18 cellular contexts compared by ENCODE assay signal in the genomic region with DNA sequence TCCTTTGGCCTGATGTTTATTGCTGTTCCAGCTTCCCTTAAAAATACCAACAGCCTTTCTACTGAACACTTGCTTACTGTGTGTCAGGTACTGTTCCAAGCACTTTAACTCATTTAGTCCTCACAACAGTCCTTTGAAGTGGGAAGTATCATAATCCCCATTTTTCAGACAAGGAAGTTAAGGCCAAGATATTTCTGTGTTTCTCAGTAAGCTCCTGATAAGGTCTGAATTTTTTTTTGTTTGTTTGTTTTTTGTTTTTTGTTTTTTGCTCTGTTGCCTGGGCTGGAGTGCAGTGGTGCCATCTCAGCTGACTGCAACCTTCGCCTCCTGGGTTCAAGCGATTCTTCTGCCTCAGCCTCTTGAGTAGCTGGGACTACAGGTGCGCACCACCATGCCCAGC. TPM values are rescaled to one million over a fixed set of nuclear protein-coding genes. Genes with fewer than 3 reads are reported as not detected.
DNase-seq lines count a peak whose midpoint lies in the region; ATAC-seq and TF ChIP-seq lines count a peak whose summit lies in the region.
"Had no signal": no experiment of that assay in that cellular context is flagged by ENCODE, and none has a peak within 500 bp of the region (broad histone marks: within the 10 kb centered on the region; RNA-seq: fewer than 3 reads in every experiment).

No MANE protein-coding gene starts in this region.

- H3K27me3 Mint-ChIP-seq in T-helper 2 cell treated with Interferon-gamma antibody and Interleukin-4, amounts not matched to agents 5 μg/mL and 100 μg/mL, for 36 hours (ENCODE audit: low read depth) = no peaks in the 10 kb centered on the region
- H3K27me3 Mint-ChIP-seq in activated naive CD8-positive, alpha-beta T cell treated with anti-CD3 and anti-CD28 coated beads, Interleukin-2, amount 10 ng/mL, durations not matched to agents 7 days and 5 days = no peaks in the 10 kb centered on the region
- H3K27me3 Mint-ChIP-seq in activated naive CD8-positive, alpha-beta T cell treated with anti-CD3 and anti-CD28 coated beads for 36 hours = no peaks in the 10 kb centered on the region
- no peaks in the 10 kb centered on the region for H3K27me3 Mint-ChIP-seq in activated T-helper 17 cell treated with anti-CD3 and anti-CD28 coated beads, Interleukin-2, amount 50 U/mL, for 72 hours
- H3K27me3 Mint-ChIP-seq in nephron progenitor cell (ENCODE audit: low read depth, poor library complexity) = no peaks in the 10 kb centered on the region

- H3K36me3 ChIP-seq in upper lobe of right lung (peaks cover 83% of the 10 kb centered on the region), spleen (peaks cover 10 to 95% (median 72%) of the 10 kb centered on the region in 6 donors)

- intact Hi-C loops in upper lobe of right lung (cut with DNase I) (no loop called here), spleen (cut with DNase I; ENCODE audit: low total_unique reads) (loop anchor here (10.0 kb wide), 1 partner anchor 46 kb away; no protein-coding TSS in a partner anchor)

- TF ChIP-seq POLR2A in spleen (IDR thresholded peaks at IDR 0.05) = no peak

- H3K36me3 Mint-ChIP-seq in T-helper 2 cell treated with Interferon-gamma antibody and Interleukin-4, amounts not matched to agents 5 μg/mL and 100 μg/mL, for 36 hours (ENCODE audit: low read depth) = peaks cover 80% of the 10 kb centered on the region
- peaks cover 63% of the 10 kb centered on the region for H3K36me3 Mint-ChIP-seq in activated naive CD8-positive, alpha-beta T cell treated with anti-CD3 and anti-CD28 coated beads, Interleukin-2, amount 10 ng/mL, durations not matched to agents 7 days and 5 days
- H3K36me3 Mint-ChIP-seq in activated naive CD8-positive, alpha-beta T cell treated with anti-CD3 and anti-CD28 coated beads for 36 hours = peaks cover 77% of the 10 kb centered on the region
- H3K36me3 Mint-ChIP-seq in activated T-helper 17 cell treated with anti-CD3 and anti-CD28 coated beads, Interleukin-2, amount 50 U/mL, for 72 hours (ENCODE audit: low read depth) = peaks cover 100% of the 10 kb centered on the region
- peaks cover 76% of the 10 kb centered on the region for H3K36me3 Mint-ChIP-seq in nephron progenitor cell (ENCODE audit: low read depth)

- H3K27ac Mint-ChIP-seq in T-helper 2 cell treated with Interferon-gamma antibody and Interleukin-4, amounts not matched to agents 5 μg/mL and 100 μg/mL, for 36 hours = peak overlapping the region; percentile 31
- peak overlapping the region; percentile 61 for H3K27ac Mint-ChIP-seq in activated naive CD8-positive, alpha-beta T cell treated with anti-CD3 and anti-CD28 coated beads, Interleukin-2, amount 10 ng/mL, durations not matched to agents 7 days and 5 days
- no peak overlapping the region for H3K27ac Mint-ChIP-seq in activated naive CD8-positive, alpha-beta T cell treated with anti-CD3 and anti-CD28 coated beads for 36 hours
- H3K27ac Mint-ChIP-seq in activated T-helper 17 cell treated with anti-CD3 and anti-CD28 coated beads, Interleukin-2, amount 50 U/mL, for 72 hours = peak overlapping the region; percentile 61
- H3K27ac Mint-ChIP-seq in nephron progenitor cell = no peak overlapping the region

- peaks cover 37% of the 10 kb centered on the region for H3K4me1 Mint-ChIP-seq in T-helper 2 cell treated with Interferon-gamma antibody and Interleukin-4, amounts not matched to agents 5 μg/mL and 100 μg/mL, for 36 hours (ENCODE audit: low read depth)
- H3K4me1 Mint-ChIP-seq in activated naive CD8-positive, alpha-beta T cell treated with anti-CD3 and anti-CD28 coated beads, Interleukin-2, amount 10 ng/mL, durations not matched to agents 7 days and 5 days = peaks cover 60% of the 10 kb centered on the region
- peaks cover 68% of the 10 kb centered on the region for H3K4me1 Mint-ChIP-seq in activated naive CD8-positive, alpha-beta T cell treated with anti-CD3 and anti-CD28 coated beads for 36 hours
- peaks cover 48% of the 10 kb centered on the region for H3K4me1 Mint-ChIP-seq in activated T-helper 17 cell treated with anti-CD3 and anti-CD28 coated beads, Interleukin-2, amount 50 U/mL, for 72 hours
- H3K4me1 Mint-ChIP-seq in nephron progenitor cell = peaks cover 28% of the 10 kb centered on the region

- POLR2A ChIA-PET in activated naive CD8-positive, alpha-beta T cell treated with anti-CD3 and anti-CD28 coated beads, Interleukin-2, amount 10 ng/mL, durations not matched to agents 7 days and 5 days (lab: Charles Lee) = interaction anchor here (0.6 to 1.1 kb wide), 3 partner anchors 9 to 37 kb away, joined by 3 to 4 read pairs (median 3); no protein-coding TSS in a partner anchor

- peak overlapping the region; percentile 6 for H3K27ac ChIP-seq in upper lobe of right lung
- peak overlapping the region in 2 of 8 donors; percentile 13 to 49 for H3K27ac ChIP-seq in spleen
- H3K27ac ChIP-seq: 22Rv1 had no signal

- no peaks in the 10 kb centered on the region for H3K27me3 ChIP-seq in upper lobe of right lung
- no peaks in the 10 kb centered on the region for H3K27me3 ChIP-seq in spleen (replicated peaks in 1 of 7)

- no peak for ATAC-seq in activated naive CD8-positive, alpha-beta T cell treated with anti-CD3 and anti-CD28 coated beads, Interleukin-2, amount 10 ng/mL, durations not matched to agents 7 days and 5 days (ENCODE audit: low read depth)
- no peak for ATAC-seq in activated T-helper 17 cell treated with anti-CD3 and anti-CD28 coated beads, Interleukin-2, amount 50 U/mL, for 72 hours (replicated peaks)
- no peak for ATAC-seq in upper lobe of right lung
- ATAC-seq: HCT116, PC-3 had no signal

- H3K4me3 ChIP-seq in upper lobe of right lung (no peak overlapping the region), spleen (no peak overlapping the region)

- H3K9me3 Mint-ChIP-seq in T-helper 2 cell treated with Interferon-gamma antibody and Interleukin-4, amounts not matched to agents 5 μg/mL and 100 μg/mL, for 36 hours = no peaks in the 10 kb centered on the region
- no peaks in the 10 kb centered on the region for H3K9me3 Mint-ChIP-seq in activated naive CD8-positive, alpha-beta T cell treated with anti-CD3 and anti-CD28 coated beads, Interleukin-2, amount 10 ng/mL, durations not matched to agents 7 days and 5 days
- H3K9me3 Mint-ChIP-seq in activated naive CD8-positive, alpha-beta T cell treated with anti-CD3 and anti-CD28 coated beads for 36 hours = no peaks in the 10 kb centered on the region
- no peaks in the 10 kb centered on the region for H3K9me3 Mint-ChIP-seq in activated T-helper 17 cell treated with anti-CD3 and anti-CD28 coated beads, Interleukin-2, amount 50 U/mL, for 72 hours
- H3K9me3 Mint-ChIP-seq in nephron progenitor cell = no peaks in the 10 kb centered on the region

- no peak overlapping the region for H3K4me3 Mint-ChIP-seq in T-helper 2 cell treated with Interferon-gamma antibody and Interleukin-4, amounts not matched to agents 5 μg/mL and 100 μg/mL, for 36 hours
- H3K4me3 Mint-ChIP-seq in activated naive CD8-positive, alpha-beta T cell treated with anti-CD3 and anti-CD28 coated beads, Interleukin-2, amount 10 ng/mL, durations not matched to agents 7 days and 5 days = no peak overlapping the region
- no peak overlapping the region for H3K4me3 Mint-ChIP-seq in activated naive CD8-positive, alpha-beta T cell treated with anti-CD3 and anti-CD28 coated beads for 36 hours
- peak overlapping the region; percentile 42 for H3K4me3 Mint-ChIP-seq in activated T-helper 17 cell treated with anti-CD3 and anti-CD28 coated beads, Interleukin-2, amount 50 U/mL, for 72 hours
- H3K4me3 Mint-ChIP-seq in nephron progenitor cell = no peak overlapping the region

- WGBS in spleen, 5 donors = 95 to 99% (median 97%) methylated on average over 3 of the region's 3 CpGs

- H3K9me3 ChIP-seq in upper lobe of right lung = no peaks in the 10 kb centered on the region
- no peaks in the 10 kb centered on the region for H3K9me3 ChIP-seq in spleen

- H3K4me1 ChIP-seq in upper lobe of right lung = peaks cover 33% of the 10 kb centered on the region
- peaks cover 36 to 96% (median 64%) of the 10 kb centered on the region in 6 donors for H3K4me1 ChIP-seq in spleen

- no peak for TF ChIP-seq CTCF in upper lobe of right lung (IDR thresholded peaks at IDR 0.05)
- TF ChIP-seq CTCF in spleen (IDR thresholded peaks at IDR 0.05 in 8 of 11, conservative IDR thresholded peaks at IDR 0.05 in 3 of 11) = no peak
- TF ChIP-seq CTCF in nephron progenitor cell (IDR thresholded peaks at IDR 0.05) = no peak

- DNase-seq in T-helper 2 cell treated with Interferon-gamma antibody and Interleukin-4, amounts not matched to agents 5 μg/mL and 100 μg/mL, for 36 hours (ENCODE audit: low spot score) = no peak
- DNase-seq in T-helper 2 cell = no peak
- no peak for DNase-seq in activated naive CD8-positive, alpha-beta T cell treated with anti-CD3 and anti-CD28 coated beads, Interleukin-2, amount 10 ng/mL, durations not matched to agents 7 days and 5 days
- no peak for DNase-seq in activated naive CD8-positive, alpha-beta T cell treated with anti-CD3 and anti-CD28 coated beads for 36 hours
- DNase-seq in upper lobe of right lung = no peak
- no peak for DNase-seq in spleen
- no peak for DNase-seq in nephron progenitor cell
- DNase-seq: DMS79 treated with DMSO at 0.1 percent for 48 hours, MV-4-11, NCI-H1417, NCI-H1930, NCI-H748 treated with DMSO at 0.1 percent for 48 hours, PC-3 had no signal

RNA-seq across cellular contexts. Expression of a gene that starts 7.5 kb away (rescaled TPM):
- total RNA-seq in activated naive CD8-positive, alpha-beta T cell treated with anti-CD3 and anti-CD28 coated beads, Interleukin-2, amount 10 ng/mL, durations not matched to agents 7 days and 5 days = 100 to 1,000 TPM; 145 to 157 TPM
- total RNA-seq in activated naive CD8-positive, alpha-beta T cell treated with anti-CD3 and anti-CD28 coated beads for 36 hours = 100 to 1,000 TPM; 237 to 252 TPM
- 100 to 1,000 TPM; 171 to 175 TPM for total RNA-seq in activated T-helper 17 cell treated with anti-CD3 and anti-CD28 coated beads, Interleukin-2, amount 50 U/mL, for 72 hours
- total RNA-seq in upper lobe of right lung (51.7 TPM), spleen (10 to 100 TPM; 52.9 to 76.9 (median 64.0) TPM)
- 10 to 100 TPM; 62.7 to 69.2 (median 67.4) TPM for polyA plus RNA-seq in spleen

RNA-seq across cellular contexts. Expression of a gene that starts 8.2 kb away (rescaled TPM):
- total RNA-seq in activated naive CD8-positive, alpha-beta T cell treated with anti-CD3 and anti-CD28 coated beads, Interleukin-2, amount 10 ng/mL, durations not matched to agents 7 days and 5 days = 10 to 100 TPM; 13.5 to 15.6 TPM
- 10 to 100 TPM; 13.8 to 15.6 TPM for total RNA-seq in activated naive CD8-positive, alpha-beta T cell treated with anti-CD3 and anti-CD28 coated beads for 36 hours
- total RNA-seq in activated T-helper 17 cell treated with anti-CD3 and anti-CD28 coated beads, Interleukin-2, amount 50 U/mL, for 72 hours = 10 to 100 TPM; 13.0 to 16.6 TPM
- total RNA-seq in upper lobe of right lung (18.5 TPM), spleen (10 to 100 TPM in 3 of 7 donors, 1 to 10 TPM in 4; 6.0 to 16.2 (median 9.8) TPM)
- 1 to 10 TPM; 5.2 to 6.8 (median 5.9) TPM for polyA plus RNA-seq in spleen

RNA-seq across cellular contexts. Expression of a gene that starts 16.8 kb away (rescaled TPM):
- total RNA-seq in activated naive CD8-positive, alpha-beta T cell treated with anti-CD3 and anti-CD28 coated beads, Interleukin-2, amount 10 ng/mL, durations not matched to agents 7 days and 5 days = 1 to 10 TPM; 3.0 TPM
- total RNA-seq in activated naive CD8-positive, alpha-beta T cell treated with anti-CD3 and anti-CD28 coated beads for 36 hours = not detected
- 1 to 10 TPM in 1 of 2 donors, not detected in 1; 5.7 TPM for total RNA-seq in activated T-helper 17 cell treated with anti-CD3 and anti-CD28 coated beads, Interleukin-2, amount 50 U/mL, for 72 hours
- not detected for total RNA-seq in upper lobe of right lung
- total RNA-seq in spleen = 1 to 10 TPM in 1 of 7 donors, not detected in 6; 1.5 TPM
- 10 to 100 TPM in 1 of 3 donors, 1 to 10 TPM in 2; 4.5 to 14.2 (median 7.0) TPM for polyA plus RNA-seq in spleen
- total RNA-seq: G401, PC-3 had no signal
- polyA plus RNA-seq: BJ had no signal

RNA-seq across cellular contexts. Expression of a gene that starts 19.6 kb away (rescaled TPM):
- 10 to 100 TPM; 53.1 to 57.7 TPM for total RNA-seq in activated naive CD8-positive, alpha-beta T cell treated with anti-CD3 and anti-CD28 coated beads, Interleukin-2, amount 10 ng/mL, durations not matched to agents 7 days and 5 days
- total RNA-seq in activated naive CD8-positive, alpha-beta T cell treated with anti-CD3 and anti-CD28 coated beads for 36 hours = 10 to 100 TPM; 26.0 to 27.2 TPM
- total RNA-seq in activated T-helper 17 cell treated with anti-CD3 and anti-CD28 coated beads, Interleukin-2, amount 50 U/mL, for 72 hours = 10 to 100 TPM; 29.0 to 31.3 TPM
- total RNA-seq in upper lobe of right lung (45.4 TPM), spleen (10 to 100 TPM; 36.8 to 69.8 (median 53.0) TPM)
- 10 to 100 TPM; 78.5 to 95.3 (median 82.2) TPM for polyA plus RNA-seq in spleen

RNA-seq across cellular contexts. Expression of a gene that starts 40.5 kb away (rescaled TPM):
- total RNA-seq in activated naive CD8-positive, alpha-beta T cell treated with anti-CD3 and anti-CD28 coated beads, Interleukin-2, amount 10 ng/mL, durations not matched to agents 7 days and 5 days = 100 to 1,000 TPM; 158 to 159 TPM
- 100 to 1,000 TPM in 1 of 2 experiments, 10 to 100 TPM in 1; 97.2 to 100 TPM for total RNA-seq in activated naive CD8-positive, alpha-beta T cell treated with anti-CD3 and anti-CD28 coated beads for 36 hours
- 10 to 100 TPM; 78.1 to 86.8 TPM for total RNA-seq in activated T-helper 17 cell treated with anti-CD3 and anti-CD28 coated beads, Interleukin-2, amount 50 U/mL, for 72 hours
- 173 TPM for total RNA-seq in upper lobe of right lung
- total RNA-seq in spleen = 100 to 1,000 TPM; 136 to 198 (median 156) TPM
- 100 to 1,000 TPM; 109 to 238 (median 188) TPM for polyA plus RNA-seq in spleen

Comparison
In these comparisons a context has a peak if more than half of its experiments do, and no peak if none do; other contexts are left out.
1. H3K27ac Mint-ChIP-seq: peak in T-helper 2 cell treated with Interferon-gamma antibody and Interleukin-4, amounts not matched to agents 5 μg/mL and 100 μg/mL, for 36 hours (single experiment), activated naive CD8-positive, alpha-beta T cell treated with anti-CD3 and anti-CD28 coated beads, Interleukin-2, amount 10 ng/mL, durations not matched to agents 7 days and 5 days (single experiment) and activated T-helper 17 cell treated with anti-CD3 and anti-CD28 coated beads, Interleukin-2, amount 50 U/mL, for 72 hours (single experiment); none in activated naive CD8-positive, alpha-beta T cell treated with anti-CD3 and anti-CD28 coated beads for 36 hours (single experiment) and nephron progenitor cell (single experiment).